In genomic region chr4:15006416-15007024, GRCh38 we compare ENCODE assay signal across 8 cellular contexts. TPM values are rescaled to one million over a fixed set of nuclear protein-coding genes. Genes with fewer than 3 reads are reported as not detected.
DNase-seq lines count a peak whose midpoint lies in the region; ATAC-seq and TF ChIP-seq lines count a peak whose summit lies in the region.

No MANE protein-coding gene starts in this region.

- DNase-seq in DMS 273 (lab: John Stamatoyannopoulos, UW; ENCODE audit: unreplicated experiment): peak; percentile 12
- no peak for DNase-seq in DMS 273 treated with DMSO at 0.1 percent for 48 hours (lab: John Stamatoyannopoulos, UW)
- DNase-seq in NCI-H69 (lab: John Stamatoyannopoulos, UW): peak; percentile 23
- DNase-seq in dorsolateral prefrontal cortex: no peak
- DNase-seq in retinal pigment epithelial cell (ENCODE audit: low read depth): no peak
- no peak for DNase-seq in ecto neural progenitor cell (ENCODE audit: low spot score)
- DNase-seq in GOT3 (lab: John Stamatoyannopoulos, UW): no peak

- H3K4me3 ChIP-seq in dorsolateral prefrontal cortex (peak overlapping the region; percentile 58 to 100 (median 94)), retinal pigment epithelial cell (ENCODE audit: low read length) (peak overlapping the region; percentile 75)

- H3K27ac ChIP-seq in dorsolateral prefrontal cortex: peak overlapping the region in 57 of 59 donors; percentile 14 to 100 (median 100)

- TF ChIP-seq CTCF in dorsolateral prefrontal cortex (IDR thresholded peaks at IDR 0.05 in 54 of 56, conservative IDR thresholded peaks at IDR 0.05 in 2 of 56; ENCODE audit: low read depth in 1 of 56, partially characterized antibody in 56 of 56) (peak in 50 of 56 donors; percentile 24 to 64 (median 43)), retinal pigment epithelial cell (conservative IDR thresholded peaks at IDR 0.05; ENCODE audit: low read depth, low read length) (peak; percentile 56)

- intact Hi-C loops in dorsolateral prefrontal cortex (cut with DNase I): loop anchor here (10.0 kb wide), 2 partner anchors 648 to 1352 kb away; partner anchors contain the start of gene FBXL5 (in 1 of the 2)

- no peak for ATAC-seq in GM18870 (IDR thresholded peaks at IDR 0.05; ENCODE audit: unreplicated experiment)

- no peaks in the 10 kb centered on the region for H3K27me3 ChIP-seq in dorsolateral prefrontal cortex

RNA-seq across cellular contexts. Expression of gene CPEB2, which starts 4.2 kb away (rescaled TPM):
- 10 to 100 TPM; 31.4 to 88.1 (median 53.3) TPM for total RNA-seq in dorsolateral prefrontal cortex

Comparison
In these comparisons a context has a peak if more than half of its experiments do, and no peak if none do; other contexts are left out.
1. DNase-seq: peak in DMS 273 (single experiment) and NCI-H69 (single experiment); none in DMS 273 treated with DMSO at 0.1 percent for 48 hours (single experiment), dorsolateral prefrontal cortex (0 of 10), retinal pigment epithelial cell (single experiment), ecto neural progenitor cell (single experiment) and GOT3 (single experiment).